ENCODE assay signal across 1 cellular context in genomic region chr11:26571861-26572654, GRCh38.
TF ChIP-seq lines count a peak whose summit lies in the region.

Gene MUC15 (minus strand): TSS chr11:26572263. CDS start chr11:26567094, 5,169 bp downstream.

TF ChIP-seq in GM23338, 12 proteins besides CTCF, POLR2A, EP300 and RAD21 (continued from another document):
- TF ChIP-seq ZNF462 (CRISPR knock-in tag; IDR thresholded peaks at IDR 0.05): no peak
- no peak for TF ChIP-seq STAT1 (IDR thresholded peaks at IDR 0.05; ENCODE audit: unreplicated experiment)
- no peak for TF ChIP-seq ZNF114 (CRISPR knock-in tag; IDR thresholded peaks at IDR 0.05)
- no peak for TF ChIP-seq POLR2AphosphoS5 (IDR thresholded peaks at IDR 0.05; ENCODE audit: low read depth)
TF ChIP-seq in GM23338: peak in this region for 0.
